Comparison of ENCODE assay signal across 22 cellular contexts in genomic region chr19:28066988-28067387, GRCh38.
DNase-seq lines count a peak whose midpoint lies in the region; ATAC-seq, FAIRE-seq and TF ChIP-seq lines count a peak whose summit lies in the region.
"Had no signal": no experiment of that assay in that cellular context is flagged by ENCODE, and none has a peak within 500 bp of the region (broad histone marks: within the 10 kb centered on the region; RNA-seq: fewer than 3 reads in every experiment).

No MANE protein-coding gene starts in this region.

- H4K20me1 ChIP-seq in astrocyte (ENCODE audit: insufficient read depth, low read length), result no peaks in the 10 kb centered on the region
- H4K20me1 ChIP-seq: BLaER1 treated with 17β-estradiol and CSF1 and Interleukin-3, amounts not matched to agents 10 nM and 100 nM had no signal

- H3K4me3 ChIP-seq in astrocyte (ENCODE audit: insufficient read depth, low read depth, low read length) (no peak overlapping the region), kidney (ENCODE audit: low read length in 2 of 2) (no peak overlapping the region), lower leg skin (ENCODE audit: low read depth, poor library complexity, severe bottlenecking) (no peak overlapping the region), mucosa of descending colon (no peak overlapping the region)
- H3K4me3 ChIP-seq: BLaER1 treated with 17β-estradiol and CSF1 and Interleukin-3, amounts not matched to agents 10 nM and 100 nM; GM23248 had no signal

- H3K9ac ChIP-seq in astrocyte (ENCODE audit: low read length) (no peak overlapping the region), kidney (ENCODE audit: low read length in 2 of 2) (no peak overlapping the region)
- H3K9ac ChIP-seq: BLaER1 treated with 17β-estradiol and CSF1 and Interleukin-3, amounts not matched to agents 10 nM and 100 nM; GM23248 had no signal

- peak; percentile 28 for ATAC-seq in stimulated activated memory B cell treated with anti-CD40 and anti-IgM and Interleukin-4, amounts not matched to agents 10 μg/mL and 1 μg/mL and 100 μg/mL, for 72 hours
- ATAC-seq in HG03108 (IDR thresholded peaks at IDR 0.05; ENCODE audit: unreplicated experiment) (no peak), mucosa of descending colon (no peak)
- ATAC-seq: CD8-positive, alpha-beta T cell; HepG2 had no signal

- no peaks in the 10 kb centered on the region for H3K4me1 ChIP-seq in astrocyte (ENCODE audit: insufficient read depth, low read length)
- no peaks in the 10 kb centered on the region for H3K4me1 ChIP-seq in kidney (ENCODE audit: control insufficient read depth in 1 of 2, insufficient read depth in 1 of 2, low read depth in 1 of 2, low read length in 2 of 2)
- no peaks in the 10 kb centered on the region for H3K4me1 ChIP-seq in mucosa of descending colon (ENCODE audit: low read depth)
- H3K4me1 ChIP-seq: BLaER1 treated with 17β-estradiol and CSF1 and Interleukin-3, amounts not matched to agents 10 nM and 100 nM had no signal

- H3K27ac ChIP-seq in astrocyte (ENCODE audit: low read depth, low read length) (no peak overlapping the region), kidney (ENCODE audit: low read depth in 2 of 2, low read length in 2 of 2) (no peak overlapping the region)
- H3K27ac ChIP-seq: BLaER1 treated with 17β-estradiol and CSF1 and Interleukin-3, amounts not matched to agents 10 nM and 100 nM; GM23248 had no signal

- H3K27me3 ChIP-seq in astrocyte (ENCODE audit: insufficient read depth, low read length), result no peaks in the 10 kb centered on the region
- H3K27me3 ChIP-seq: BLaER1 treated with 17β-estradiol and CSF1 and Interleukin-3, amounts not matched to agents 10 nM and 100 nM had no signal

- H3K27ac Mint-ChIP-seq in astrocyte (ENCODE audit: unreplicated experiment), result no peak overlapping the region
- H3K27ac Mint-ChIP-seq in endothelial cell (ENCODE audit: unreplicated experiment), result no peak overlapping the region
- H3K27ac Mint-ChIP-seq in stimulated activated memory B cell treated with anti-CD40 and anti-IgM and Interleukin-4, amounts not matched to agents 10 μg/mL and 1 μg/mL and 100 μg/mL, for 72 hours, result no peak overlapping the region
- H3K27ac Mint-ChIP-seq: B cell; CD8-positive, alpha-beta T cell; IgD-negative memory B cell had no signal

- no peak overlapping the region for H2AFZ ChIP-seq in astrocyte (ENCODE audit: low read depth, low read length)
- H2AFZ ChIP-seq: GM23248 had no signal

- peak overlapping the region; percentile 88 for H3K4me3 Mint-ChIP-seq in astrocyte (ENCODE audit: unreplicated experiment)
- peak overlapping the region; percentile 72 for H3K4me3 Mint-ChIP-seq in endothelial cell (ENCODE audit: unreplicated experiment)
- no peak overlapping the region for H3K4me3 Mint-ChIP-seq in stimulated activated memory B cell treated with anti-CD40 and anti-IgM and Interleukin-4, amounts not matched to agents 10 μg/mL and 1 μg/mL and 100 μg/mL, for 72 hours
- H3K4me3 Mint-ChIP-seq: B cell; CD8-positive, alpha-beta T cell; IgD-negative memory B cell had no signal

- H3K4me1 Mint-ChIP-seq in astrocyte (ENCODE audit: low read depth, unreplicated experiment) (peaks cover 50% of the 10 kb centered on the region), endothelial cell (ENCODE audit: unreplicated experiment) (peaks cover 32% of the 10 kb centered on the region)
- H3K4me1 Mint-ChIP-seq in stimulated activated memory B cell treated with anti-CD40 and anti-IgM and Interleukin-4, amounts not matched to agents 10 μg/mL and 1 μg/mL and 100 μg/mL, for 72 hours, result no peaks in the 10 kb centered on the region
- H3K4me1 Mint-ChIP-seq: B cell, IgD-negative memory B cell had no signal

- H3K9me3 Mint-ChIP-seq in astrocyte (ENCODE audit: unreplicated experiment) (peaks cover 2% of the 10 kb centered on the region), endothelial cell (ENCODE audit: unreplicated experiment) (no peaks in the 10 kb centered on the region)
- H3K9me3 Mint-ChIP-seq in stimulated activated memory B cell treated with anti-CD40 and anti-IgM and Interleukin-4, amounts not matched to agents 10 μg/mL and 1 μg/mL and 100 μg/mL, for 72 hours, result no peaks in the 10 kb centered on the region
- H3K9me3 Mint-ChIP-seq: CD8-positive, alpha-beta T cell had no signal

- H3K9me3 ChIP-seq in astrocyte (ENCODE audit: insufficient read depth, low read depth, low read length) (no peaks in the 10 kb centered on the region), kidney (ENCODE audit: control insufficient read depth in 1 of 2, low read length in 2 of 2) (no peaks in the 10 kb centered on the region), mucosa of descending colon (no peaks in the 10 kb centered on the region)

- no peak overlapping the region for H3K4me2 ChIP-seq in astrocyte (ENCODE audit: low read length)
- H3K4me2 ChIP-seq: BLaER1 treated with 17β-estradiol and CSF1 and Interleukin-3, amounts not matched to agents 10 nM and 100 nM had no signal

- FAIRE-seq in astrocyte (lab: Jason Lieb, UNC) (no peak), kidney (lab: Jason Lieb, UNC) (no peak)
- FAIRE-seq: GM12891, GM19239, H54, HepG2 had no signal

- H3K36me3 ChIP-seq in astrocyte (ENCODE audit: insufficient read depth, low read length) (no peaks in the 10 kb centered on the region), kidney (ENCODE audit: control insufficient read depth in 1 of 2, insufficient read depth in 2 of 2, low read length in 2 of 2) (no peaks in the 10 kb centered on the region), mucosa of descending colon (ENCODE audit: low read depth) (no peaks in the 10 kb centered on the region)
- H3K36me3 ChIP-seq: BLaER1 treated with 17β-estradiol and CSF1 and Interleukin-3, amounts not matched to agents 10 nM and 100 nM had no signal

- DNase-seq in astrocyte (ENCODE audit: low read depth) (no peak), endothelial cell (ENCODE audit: low spot score) (no peak), kidney (peak; percentile 45), lower leg skin (ENCODE audit: low spot score in 2 of 2) (no peak), mucosa of descending colon (no peak), DMS79 treated with DMSO at 0.1 percent for 48 hours (lab: John Stamatoyannopoulos, UW) (no peak)
- DNase-seq: 8988T; Calu3; CD8-positive, alpha-beta T cell; DND-41; EL; GM23248; HCEC 1CT had no signal

- TF ChIP-seq CTCF in astrocyte (IDR thresholded peaks at IDR 0.05; ENCODE audit: insufficient read depth, low read depth, low read length), result no peak
- no peak for TF ChIP-seq CTCF in endothelial cell (IDR thresholded peaks at IDR 0.05; ENCODE audit: unreplicated experiment)
- no peak for TF ChIP-seq CTCF in kidney (IDR thresholded peaks at IDR 0.05; ENCODE audit: borderline replicate concordance, extremely low read depth, insufficient read depth)
- TF ChIP-seq CTCF in lower leg skin (IDR thresholded peaks at IDR 0.05), result no peak
- no peak for TF ChIP-seq CTCF in mucosa of descending colon (IDR thresholded peaks at IDR 0.05)

- no peaks in the 10 kb centered on the region for H3K27me3 Mint-ChIP-seq in astrocyte (ENCODE audit: low read depth, unreplicated experiment)
- H3K27me3 Mint-ChIP-seq in endothelial cell (ENCODE audit: unreplicated experiment), result peaks cover 12% of the 10 kb centered on the region
- no peaks in the 10 kb centered on the region for H3K27me3 Mint-ChIP-seq in stimulated activated memory B cell treated with anti-CD40 and anti-IgM and Interleukin-4, amounts not matched to agents 10 μg/mL and 1 μg/mL and 100 μg/mL, for 72 hours
- H3K27me3 Mint-ChIP-seq: B cell, IgD-negative memory B cell had no signal

- H3K79me2 ChIP-seq in astrocyte (ENCODE audit: insufficient read depth, low read length), result no peaks in the 10 kb centered on the region

- WGBS in lower leg skin, 2 donors, result 93 to 96% methylated on average over 8 of the region's 8 CpGs

- peaks cover 17% of the 10 kb centered on the region for H3K36me3 Mint-ChIP-seq in astrocyte (ENCODE audit: low read depth, unreplicated experiment)
- H3K36me3 Mint-ChIP-seq in endothelial cell (ENCODE audit: low read depth, unreplicated experiment), result peaks cover 4% of the 10 kb centered on the region
- H3K36me3 Mint-ChIP-seq in stimulated activated memory B cell treated with anti-CD40 and anti-IgM and Interleukin-4, amounts not matched to agents 10 μg/mL and 1 μg/mL and 100 μg/mL, for 72 hours, result no peaks in the 10 kb centered on the region
- H3K36me3 Mint-ChIP-seq: CD8-positive, alpha-beta T cell; IgD-negative memory B cell had no signal

- intact Hi-C loops in kidney (cut with DNase I), result no loop called here
- intact Hi-C loops in lower leg skin (cut with DNase I; ENCODE audit: low total_unique reads), result no loop called here
- intact Hi-C loops in mucosa of descending colon (cut with DNase I, micrococcal nuclease), result no loop called here

- TF ChIP-seq POLR2A in lower leg skin (IDR thresholded peaks at IDR 0.05), result no peak
